Comparison of ENCODE assay signal across 8 cellular contexts in the genomic region with DNA sequence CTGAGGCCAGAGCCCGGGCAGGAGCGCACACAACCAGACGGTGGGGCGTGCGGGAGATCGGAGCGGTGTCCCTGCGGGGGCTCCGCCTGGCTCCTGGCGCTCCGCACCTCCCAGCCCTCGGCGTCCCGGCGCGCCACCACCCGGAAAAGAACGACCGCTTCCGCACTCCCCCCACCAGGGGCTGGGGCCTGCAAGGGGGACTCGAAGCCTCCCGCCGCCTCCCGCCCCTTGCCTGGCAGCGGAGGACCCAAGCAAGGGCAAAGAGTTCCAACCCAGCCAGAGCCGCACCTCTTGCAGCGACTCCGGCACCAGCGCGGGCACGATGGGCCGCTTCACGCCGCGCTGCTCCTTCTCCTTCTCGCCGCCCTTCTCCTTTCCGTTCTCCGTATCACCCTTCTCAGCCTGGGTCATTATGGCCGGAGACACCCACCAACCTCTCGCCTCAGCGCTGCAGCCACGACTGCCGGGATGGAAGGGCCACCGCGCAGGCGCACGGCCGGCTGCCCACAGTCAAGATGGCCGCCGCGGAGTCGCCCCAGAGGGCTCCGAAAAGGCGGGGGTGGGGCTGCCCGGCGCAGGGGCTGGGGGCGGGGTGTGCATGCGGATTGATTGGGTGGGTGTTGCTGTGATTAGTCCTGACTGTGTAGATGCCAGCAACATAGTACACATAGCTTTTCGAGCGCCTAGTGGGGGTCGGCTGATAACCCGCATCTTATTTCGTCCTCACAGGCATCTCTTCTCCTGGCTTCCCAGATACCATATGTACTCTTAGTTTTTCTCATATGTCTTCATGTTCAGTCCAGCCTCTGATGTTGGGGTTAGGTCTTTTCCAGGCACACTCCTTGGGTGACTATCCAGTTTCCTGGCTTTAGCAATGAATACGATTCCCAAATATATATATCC. TPM values are rescaled to one million over a fixed set of nuclear protein-coding genes. Genes with fewer than 3 reads are reported as not detected.
DNase-seq lines count a peak whose midpoint lies in the region; ATAC-seq, FAIRE-seq and TF ChIP-seq lines count a peak whose summit lies in the region.

Gene ACTR8 (minus strand): TSS at position 462 of the 903 bp plus-strand sequence. CDS start 51 bp downstream, at position 411.

- peak; percentile 95 for FAIRE-seq in GM19239 (lab: Jason Lieb, UNC)

- peak within 1 kb of the TSS; percentile 81 for H3K4me3 ChIP-seq in BLaER1
- H3K4me3 ChIP-seq in ectodermal cell (ENCODE audit: insufficient read depth, low read depth, low read length), result peak within 1 kb of the TSS; percentile 77
- H3K4me3 ChIP-seq in lower lobe of right lung, result peak within 1 kb of the TSS; percentile 95

- H3K9me3 Mint-ChIP-seq in activated CD8-positive, alpha-beta T cell treated with anti-CD3 and anti-CD28 coated beads for 36 hours, result no peaks in the 10 kb centered on the region

- H3K4me1 Mint-ChIP-seq in activated CD8-positive, alpha-beta T cell treated with anti-CD3 and anti-CD28 coated beads for 36 hours (ENCODE audit: low read depth), result peaks cover 22% of the 10 kb centered on the region

- H3K27ac ChIP-seq in BLaER1, result peak within 1 kb of the TSS; percentile 87
- peak within 1 kb of the TSS; percentile 67 for H3K27ac ChIP-seq in ectodermal cell (ENCODE audit: insufficient read depth, low read depth, low read length, poor library complexity, severe bottlenecking)
- H3K27ac ChIP-seq in lower lobe of right lung, result peak within 1 kb of the TSS; percentile 89

- TF ChIP-seq CTCF in activated CD8-positive, alpha-beta T cell treated with anti-CD3 and anti-CD28 coated beads for 36 hours (IDR thresholded peaks at IDR 0.05), result no peak
- TF ChIP-seq CTCF in lower lobe of right lung (IDR thresholded peaks at IDR 0.05), result peak; percentile 16

- CTCF ChIA-PET in activated CD8-positive, alpha-beta T cell treated with anti-CD3 and anti-CD28 coated beads for 36 hours (lab: Charles Lee), result interaction anchor here (3.1 kb wide), 1 partner anchor 10 kb away, joined by 14 read pairs; the partner anchor contains the start of gene SELENOK

- peak within 1 kb of the TSS; percentile 98 for H3K4me3 Mint-ChIP-seq in activated CD8-positive, alpha-beta T cell treated with anti-CD3 and anti-CD28 coated beads for 36 hours

- peak; percentile 84 for ATAC-seq in HG03442 (IDR thresholded peaks at IDR 0.05; ENCODE audit: unreplicated experiment)
- ATAC-seq in activated CD8-positive, alpha-beta T cell treated with anti-CD3 and anti-CD28 coated beads for 36 hours, result peak; percentile 93
- peak; percentile 98 to 99 for ATAC-seq in lower lobe of right lung

- H3K4me2 ChIP-seq in BLaER1, result peak within 1 kb of the TSS; percentile 88

- H4K20me1 ChIP-seq in BLaER1, result 0 out of 2 replicates have a peak, but pooled peaks cover 2% of the 10 kb centered on the region

- POLR2A ChIA-PET in activated CD8-positive, alpha-beta T cell treated with anti-CD3 and anti-CD28 coated beads for 36 hours (lab: Charles Lee), result interaction anchor here (0.8 to 4.8 kb wide), 3 partner anchors 9 to 13 kb away, joined by 3 to 36 read pairs (median 4); partner anchors contain the start of gene SELENOK

- H3K9ac ChIP-seq in BLaER1, result peak within 1 kb of the TSS; percentile 91

- DNase-seq in GM19239 (ENCODE audit: insufficient read length, low spot score) (peak; percentile 83), NCI-H82 treated with DMSO at 0.1 percent for 48 hours (lab: John Stamatoyannopoulos, UW; ENCODE audit: unreplicated experiment) (peak; percentile 58), lower lobe of right lung (peak; percentile 87)
- peak; percentile 87 for DNase-seq in activated CD8-positive, alpha-beta T cell treated with anti-CD3 and anti-CD28 coated beads for 36 hours
- DNase-seq in stimulated activated CD4-positive, alpha-beta T cell treated with anti-CD3 and anti-CD28 coated beads, TNF-alpha, amount 100 ng/mL, for 1 hour (ENCODE audit: low read depth in 3 of 3, low spot score in 1 of 3), result peak; percentile 59 to 85 (median 70)

- intact Hi-C loops in activated CD8-positive, alpha-beta T cell treated with anti-CD3 and anti-CD28 coated beads for 36 hours (cut with micrococcal nuclease), result no loop called here
- intact Hi-C loops in lower lobe of right lung (cut with DNase I), result no loop called here

- H3K36me3 ChIP-seq in BLaER1 (peaks cover 71% of the 10 kb centered on the region), ectodermal cell (ENCODE audit: control insufficient read depth, insufficient read depth, low read length) (peaks cover 22% of the 10 kb centered on the region), lower lobe of right lung (peaks cover 69% of the 10 kb centered on the region)

- H3K9me3 ChIP-seq in BLaER1, result no peaks in the 10 kb centered on the region
- no peaks in the 10 kb centered on the region for H3K9me3 ChIP-seq in ectodermal cell (ENCODE audit: control insufficient read depth, low read length)
- no peaks in the 10 kb centered on the region for H3K9me3 ChIP-seq in lower lobe of right lung

- no peaks in the 10 kb centered on the region for H3K27me3 Mint-ChIP-seq in activated CD8-positive, alpha-beta T cell treated with anti-CD3 and anti-CD28 coated beads for 36 hours

- H3K27me3 ChIP-seq in BLaER1 (no peaks in the 10 kb centered on the region), ectodermal cell (ENCODE audit: control insufficient read depth, insufficient read depth, low read length, poor library complexity, severe bottlenecking) (no peaks in the 10 kb centered on the region), lower lobe of right lung (ENCODE audit: low read depth) (no peaks in the 10 kb centered on the region)

- peak within 1 kb of the TSS; percentile 99 for H3K27ac Mint-ChIP-seq in activated CD8-positive, alpha-beta T cell treated with anti-CD3 and anti-CD28 coated beads for 36 hours

- H3K4me1 ChIP-seq in BLaER1, result peaks cover 19% of the 10 kb centered on the region
- H3K4me1 ChIP-seq in ectodermal cell (ENCODE audit: control insufficient read depth, insufficient read depth, low read length), result peaks cover 8% of the 10 kb centered on the region
- H3K4me1 ChIP-seq in lower lobe of right lung, result peaks cover 13% of the 10 kb centered on the region

- 2% methylated on average over 65 of the region's 65 CpGs for WGBS in ectodermal cell, 2 experiments

- H3K36me3 Mint-ChIP-seq in activated CD8-positive, alpha-beta T cell treated with anti-CD3 and anti-CD28 coated beads for 36 hours (ENCODE audit: low read depth), result peaks cover 33% of the 10 kb centered on the region

RNA-seq across cellular contexts. Expression of gene ACTR8, which starts in this region (rescaled TPM):
- total RNA-seq in activated CD8-positive, alpha-beta T cell treated with anti-CD3 and anti-CD28 coated beads for 36 hours, result 10 to 100 TPM; 28.5 to 33.5 TPM
- 38.5 TPM for polyA plus RNA-seq in ectodermal cell (2013, experiment 1 of 4)
- polyA plus RNA-seq in ectodermal cell (2013, experiment 2 of 4), result 39.8 TPM
- 32.0 TPM for polyA plus RNA-seq in ectodermal cell (2013, experiment 3 of 4)
- polyA plus RNA-seq in ectodermal cell (2013, experiment 4 of 4), result 29.7 TPM
- total RNA-seq in lower lobe of right lung, result 26.0 TPM

Comparison
In these comparisons a context has a peak if more than half of its experiments do, and no peak if none do; other contexts are left out.
1. Peak in every context shown above with its lines: DNase-seq, ATAC-seq, H3K4me3 ChIP-seq and H3K27ac ChIP-seq.